In the genomic region with DNA sequence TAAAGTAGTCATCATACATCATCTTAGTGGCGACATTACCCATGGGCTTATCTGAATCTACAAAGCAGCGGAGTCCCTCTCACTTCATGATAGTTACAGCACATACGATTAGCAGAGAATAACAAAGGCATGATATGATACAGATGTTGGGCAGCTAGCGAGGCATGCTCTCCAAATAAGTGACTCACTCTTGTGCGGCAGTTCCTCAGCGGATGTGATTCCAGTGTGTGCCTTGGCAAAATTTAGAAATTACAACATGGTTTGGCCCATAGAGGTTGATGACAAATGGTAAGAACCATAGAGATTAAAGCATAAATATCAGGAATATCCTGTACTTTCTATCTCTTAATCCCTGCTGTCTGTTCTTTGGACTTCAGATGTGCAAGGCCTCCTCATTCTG, we compare ENCODE assay signal across 17 cellular contexts. TPM values are rescaled to one million over a fixed set of nuclear protein-coding genes. Genes with fewer than 3 reads are reported as not detected.
DNase-seq lines count a peak whose midpoint lies in the region; ATAC-seq and TF ChIP-seq lines count a peak whose summit lies in the region.
"Had no signal": no experiment of that assay in that cellular context is flagged by ENCODE, and none has a peak within 500 bp of the region (broad histone marks: within the 10 kb centered on the region; RNA-seq: fewer than 3 reads in every experiment).

No MANE protein-coding gene starts in this region.

- H3K27ac ChIP-seq in heart left ventricle (peak overlapping the region in 1 of 12 donors; percentile 25), ovary (peak overlapping the region in 1 of 2 donors; percentile 43)
- H3K27ac ChIP-seq: C4-2B, KMS-11, VCaP had no signal

- intact Hi-C loops in heart left ventricle (cut with DNase I) (loop anchor here in 1 of 10 donors (10.0 kb wide), 1 partner anchor 165 kb away; no protein-coding TSS in a partner anchor), ovary (cut with DNase I) (loop anchor here in 2 of 4 donors (5.0 to 10.0 kb wide), 3 partner anchors 45 to 175 kb away; a partner anchor contains a TSS)

- TF ChIP-seq EP300 in ovary (IDR thresholded peaks at IDR 0.05), result no peak

- H3K36me3 ChIP-seq in heart left ventricle, result no peaks in the 10 kb centered on the region
- no peaks in the 10 kb centered on the region for H3K36me3 ChIP-seq in ovary

- TF ChIP-seq POLR2A in heart left ventricle (IDR thresholded peaks at IDR 0.05) (no peak), ovary (IDR thresholded peaks at IDR 0.05) (no peak)

- H3K4me3 ChIP-seq in heart left ventricle (no peak overlapping the region), ovary (no peak overlapping the region)

- peak; percentile 85 for DNase-seq in Daoy (ENCODE audit: low read depth)
- DNase-seq in amniotic stem cell (lab: John Stamatoyannopoulos, UW), result peak; percentile 38
- DNase-seq in heart left ventricle, result peak in 4 of 5 donors; percentile 23 to 58 (median 33)
- peak; percentile 32 to 73 (median 54) for DNase-seq in ovary
- no peak for DNase-seq in hypothalamus (lab: John Stamatoyannopoulos, UW)
- DNase-seq in NCI-H2029 (lab: John Stamatoyannopoulos, UW), result no peak
- DNase-seq in left lobe of liver (ENCODE audit: low spot score), result no peak
- DNase-seq: activated CD8-positive, alpha-beta memory T cell treated with anti-CD3 and anti-CD28 coated beads, Interleukin-2, amount 50 U/mL, for 4 hours; GDM1; NCI-H2029 treated with DMSO at 0.1 percent for 48 hours; NK-92 treated with Interleukin-12 subunit alpha and Interleukin-12 subunit beta, amount 100 ng/mL, for 24 hours; stimulated activated CD4-positive, alpha-beta T cell treated with anti-CD3 and anti-CD28 coated beads, Interleukin-4, amount 100 ng/mL, for 4 hours; stimulated activated naive CD4-positive, alpha-beta T cell had no signal

- H3K9me3 ChIP-seq in heart left ventricle (peaks cover 0 to 6% (median 0%) of the 10 kb centered on the region in 12 donors), ovary (no peaks in the 10 kb centered on the region)

- 62 to 73% (median 70%) methylated on average over 6 of the region's 6 CpGs for WGBS in heart left ventricle, 4 donors
- 13 to 17% (median 16%) methylated on average over 6 of the region's 6 CpGs for WGBS in ovary, 3 donors

- TF ChIP-seq CTCF in heart left ventricle (IDR thresholded peaks at IDR 0.05) (no peak), ovary (IDR thresholded peaks at IDR 0.05) (no peak)

- ATAC-seq in heart left ventricle (peak; percentile 83 to 98 (median 89)), GM21447 (IDR thresholded peaks at IDR 0.05; ENCODE audit: unreplicated experiment) (no peak), left lobe of liver (no peak)

- peaks cover 0 to 9% (median 0%) of the 10 kb centered on the region in 12 donors for H3K4me1 ChIP-seq in heart left ventricle
- H3K4me1 ChIP-seq in ovary (ENCODE audit: insufficient read depth), result peaks cover 14% of the 10 kb centered on the region

- H3K27me3 ChIP-seq in heart left ventricle (no peaks in the 10 kb centered on the region), ovary (no peaks in the 10 kb centered on the region)

RNA-seq across cellular contexts. Expression of a gene that starts 48.1 kb away (rescaled TPM):
- total RNA-seq in Daoy (2014; rRNA removed; shearing (Covaris generic)), result 39.9 and 46.1 TPM in 2 replicates
- 10 to 100 TPM in 5 of 9 donors, 1 to 10 TPM in 4; 8.1 to 13.8 (median 10.7) TPM for total RNA-seq in heart left ventricle
- 10 to 100 TPM in 1 of 2 donors, 1 to 10 TPM in 1; 9.5 to 11.1 TPM for polyA plus RNA-seq in heart left ventricle
- 10 to 100 TPM; 32.9 to 70.5 (median 46.3) TPM for total RNA-seq in ovary
- polyA plus RNA-seq in ovary, result 10 to 100 TPM; 22.6 to 26.9 TPM
- total RNA-seq in left lobe of liver, result 13.6 TPM

Comparison
In these comparisons a context has a peak if more than half of its experiments do, and no peak if none do; other contexts are left out.
1. DNase-seq: peak in Daoy (single experiment), amniotic stem cell (single experiment), heart left ventricle (4 of 5) and ovary (5 of 5); none in hypothalamus (0 of 51), NCI-H2029 (single experiment) and left lobe of liver (single experiment).
2. ATAC-seq: peak in heart left ventricle (4 of 4); none in GM21447 (single experiment) and left lobe of liver (single experiment).